ENCODE assay signal across 8 cellular contexts in the genomic region with DNA sequence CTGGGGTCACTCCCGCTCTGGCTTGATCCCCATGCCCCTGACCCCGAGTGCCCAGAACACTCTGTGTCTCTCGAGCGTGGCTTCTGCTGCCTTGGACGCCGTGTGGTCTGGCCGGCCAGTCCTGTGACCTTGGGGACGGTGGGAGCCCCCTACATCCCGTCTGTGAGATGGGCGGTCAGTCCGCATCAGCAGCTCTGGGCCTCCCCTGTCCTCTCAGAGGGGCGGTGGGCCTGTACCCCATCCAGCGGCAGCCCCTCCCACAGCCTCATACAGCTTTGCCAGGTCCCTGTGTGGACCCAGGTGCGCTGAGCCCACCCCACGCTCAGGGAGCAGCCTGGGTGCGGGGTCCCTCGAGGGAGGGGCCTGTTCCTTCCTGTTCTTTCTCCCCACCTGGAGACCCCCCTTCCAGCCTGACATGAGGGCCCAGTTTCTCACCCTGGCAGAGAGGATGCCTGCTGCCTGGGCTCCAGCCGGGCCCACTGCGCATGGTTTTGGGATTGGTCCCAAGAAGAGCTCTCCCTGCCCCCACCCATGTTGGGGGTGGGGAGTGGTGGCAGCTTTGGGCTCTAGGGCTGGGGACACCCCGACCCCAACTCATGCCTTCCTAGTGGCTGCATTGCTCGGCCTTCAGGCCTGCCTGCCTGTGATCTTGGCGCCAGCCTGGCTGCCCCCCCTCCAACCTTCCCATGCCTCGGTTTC. TPM values are rescaled to one million over a fixed set of nuclear protein-coding genes. Genes with fewer than 3 reads are reported as not detected.
DNase-seq lines count a peak whose midpoint lies in the region; ATAC-seq and TF ChIP-seq lines count a peak whose summit lies in the region.

No MANE protein-coding gene starts in this region.

- peaks cover 24% of the 10 kb centered on the region for H3K4me1 Mint-ChIP-seq in activated naive CD4-positive, alpha-beta T cell treated with anti-CD3 and anti-CD28 coated beads, Interleukin-2, amount 50 U/mL, for 24 hours
- H3K4me1 Mint-ChIP-seq in memory B cell: peaks cover 26% of the 10 kb centered on the region

- H3K4me3 ChIP-seq in mammary epithelial cell (replicated peaks in 1 of 3; ENCODE audit: insufficient read depth in 1 of 3, low read depth in 2 of 3, low read length in 3 of 3): peak overlapping the region; percentile 77 to 94 (median 79)
- peak overlapping the region; percentile 71 to 87 for H3K4me3 ChIP-seq in uterus
- H3K4me3 ChIP-seq in mucosa of descending colon: no peak overlapping the region

- H3K4me3 Mint-ChIP-seq in activated naive CD4-positive, alpha-beta T cell treated with anti-CD3 and anti-CD28 coated beads, Interleukin-2, amount 50 U/mL, for 24 hours: peak overlapping the region; percentile 91
- peak overlapping the region; percentile 95 for H3K4me3 Mint-ChIP-seq in memory B cell

- H3K36me3 ChIP-seq in mammary epithelial cell (ENCODE audit: insufficient read depth, low read length) (no peaks in the 10 kb centered on the region), uterus (no peaks in the 10 kb centered on the region), mucosa of descending colon (ENCODE audit: low read depth) (no peaks in the 10 kb centered on the region)

- no peak for TF ChIP-seq POLR2A in uterus (IDR thresholded peaks at IDR 0.05)

- H3K4me1 ChIP-seq in mammary epithelial cell (ENCODE audit: insufficient read depth, low read length): peaks cover 27% of the 10 kb centered on the region
- H3K4me1 ChIP-seq in uterus: peaks cover 7 to 23% of the 10 kb centered on the region in 2 donors
- peaks cover 16% of the 10 kb centered on the region for H3K4me1 ChIP-seq in mucosa of descending colon (ENCODE audit: low read depth)

- dilution Hi-C loops in mammary epithelial cell (cut with HindIII; ENCODE audit: low sequenced_read_pairs): no loop called here

- ATAC-seq in memory B cell (ENCODE audit: low read depth): no peak
- ATAC-seq in HG02571 (IDR thresholded peaks at IDR 0.05; ENCODE audit: unreplicated experiment): no peak
- ATAC-seq in HG02981 (IDR thresholded peaks at IDR 0.05; ENCODE audit: unreplicated experiment): no peak
- no peak for ATAC-seq in mucosa of descending colon

- TF ChIP-seq CTCF in mammary epithelial cell (conservative IDR thresholded peaks at IDR 0.05 in 1 of 2, IDR thresholded peaks at IDR 0.05 in 1 of 2; ENCODE audit: extremely low read depth in 1 of 2, insufficient read depth in 1 of 2, low read depth in 1 of 2, low read length in 2 of 2): no peak
- no peak for TF ChIP-seq CTCF in uterus (IDR thresholded peaks at IDR 0.05)
- TF ChIP-seq CTCF in mucosa of descending colon (IDR thresholded peaks at IDR 0.05): no peak

- peaks cover 63% of the 10 kb centered on the region for H3K79me2 ChIP-seq in mammary epithelial cell (ENCODE audit: insufficient read depth, low read length)

- no peaks in the 10 kb centered on the region for H3K9me3 ChIP-seq in mammary epithelial cell (replicated peaks; ENCODE audit: insufficient read depth, low read length)
- H3K9me3 ChIP-seq in uterus: no peaks in the 10 kb centered on the region
- no peaks in the 10 kb centered on the region for H3K9me3 ChIP-seq in mucosa of descending colon

- peak overlapping the region; percentile 92 for H3K27ac Mint-ChIP-seq in activated naive CD4-positive, alpha-beta T cell treated with anti-CD3 and anti-CD28 coated beads, Interleukin-2, amount 50 U/mL, for 24 hours
- peak overlapping the region; percentile 90 for H3K27ac Mint-ChIP-seq in memory B cell

- WGBS in mammary epithelial cell (ENCODE audit: low coverage, missing lambda C conversion rate): 56% methylated on average over 10 of the region's 23 CpGs

- H3K27ac ChIP-seq in mammary epithelial cell (ENCODE audit: insufficient read depth, low read depth, low read length) (no peak overlapping the region), uterus (peak overlapping the region; percentile 72 to 81)

- no peaks in the 10 kb centered on the region for H3K36me3 Mint-ChIP-seq in activated naive CD4-positive, alpha-beta T cell treated with anti-CD3 and anti-CD28 coated beads, Interleukin-2, amount 50 U/mL, for 24 hours
- peaks cover 2% of the 10 kb centered on the region for H3K36me3 Mint-ChIP-seq in memory B cell

- TSS peak; percentile 18 for BruUV-seq in mammary epithelial cell (replicated peaks; lab: Mats Ljungman, UMichigan)

- H3K4me2 ChIP-seq in mammary epithelial cell (ENCODE audit: insufficient read depth, low read depth, low read length): peak overlapping the region; percentile 97

- intact Hi-C loops in mammary epithelial cell (cut with micrococcal nuclease): no loop called here
- intact Hi-C loops in uterus (cut with DNase I; ENCODE audit: low total_unique reads): no loop called here
- intact Hi-C loops in mucosa of descending colon (cut with DNase I, micrococcal nuclease): no loop called here

- H2AFZ ChIP-seq in mammary epithelial cell (ENCODE audit: low read depth, low read length): no peak overlapping the region

- in situ Hi-C loops in mammary epithelial cell (cut with MboI; ENCODE audit: low sequenced_read_pairs in 2 of 2): no loop called here

- CTCF ChIA-PET in mammary epithelial cell (lab: Charles Lee; ENCODE audit: low non-redundant PET): no interaction called here

- no peak for DNase-seq in activated naive CD4-positive, alpha-beta T cell treated with anti-CD3 and anti-CD28 coated beads, Interleukin-2, amount 50 U/mL, for 16 hours
- no peak for DNase-seq in mammary epithelial cell
- no peak for DNase-seq in memory B cell (ENCODE audit: low spot score in 2 of 2)
- DNase-seq in uterus: no peak
- DNase-seq in mucosa of descending colon: no peak

- no peaks in the 10 kb centered on the region for H3K27me3 ChIP-seq in mammary epithelial cell (ENCODE audit: insufficient read depth, low read length)
- no peaks in the 10 kb centered on the region for H3K27me3 ChIP-seq in uterus

- H3K9ac ChIP-seq in mammary epithelial cell (ENCODE audit: insufficient read depth, low read length): no peak overlapping the region

- H3K9me3 Mint-ChIP-seq in activated naive CD4-positive, alpha-beta T cell treated with anti-CD3 and anti-CD28 coated beads, Interleukin-2, amount 50 U/mL, for 24 hours: no peaks in the 10 kb centered on the region
- no peaks in the 10 kb centered on the region for H3K9me3 Mint-ChIP-seq in memory B cell

- no peaks in the 10 kb centered on the region for H3K27me3 Mint-ChIP-seq in activated naive CD4-positive, alpha-beta T cell treated with anti-CD3 and anti-CD28 coated beads, Interleukin-2, amount 50 U/mL, for 24 hours
- H3K27me3 Mint-ChIP-seq in memory B cell: peaks cover 6% of the 10 kb centered on the region

- H4K20me1 ChIP-seq in mammary epithelial cell (ENCODE audit: insufficient read depth, low read length): no peaks in the 10 kb centered on the region

RNA-seq across cellular contexts. Expression of gene MTA1, which starts 1.5 kb away (rescaled TPM):
- total RNA-seq in mammary epithelial cell (100 to 1,000 TPM in 1 of 2 donors, 10 to 100 TPM in 1; 52.3 to 120 TPM), uterus (100 to 1,000 TPM in 2 of 4 donors, 10 to 100 TPM in 2; 62.9 to 218 (median 108) TPM), mucosa of descending colon (100 to 1,000 TPM in 1 of 3 donors, 10 to 100 TPM in 2; 76.4 to 105 (median 79.7) TPM)
- 50.7 TPM for polyA plus RNA-seq in mammary epithelial cell
- polyA minus RNA-seq in mammary epithelial cell: 54.0 TPM

RNA-seq across cellular contexts. Expression of gene TEX22, which starts 22.8 kb away (rescaled TPM):
- total RNA-seq in mammary epithelial cell (1 to 10 TPM in 1 of 2 donors, under 1 TPM in 1; 0.17 to 2.3 TPM), uterus (1 to 10 TPM in 2 of 4 donors, not detected in 2; 1.1 to 3.8 TPM), mucosa of descending colon (1 to 10 TPM in 1 of 3 donors, under 1 TPM in 2; 0.84 to 2.0 (median 0.95) TPM)
- 0.02 TPM for polyA plus RNA-seq in mammary epithelial cell
- polyA minus RNA-seq in mammary epithelial cell: not detected

RNA-seq across cellular contexts. Expression of gene CRIP2, which starts 53.5 kb away (rescaled TPM):
- 100 to 1,000 TPM in 1 of 2 donors, 10 to 100 TPM in 1; 97.7 to 103 TPM for total RNA-seq in mammary epithelial cell
- polyA plus RNA-seq in mammary epithelial cell: 120 TPM
- polyA minus RNA-seq in mammary epithelial cell: 52.5 TPM
- 100 to 1,000 TPM in 3 of 4 donors, 10 to 100 TPM in 1; 76.1 to 377 (median 163) TPM for total RNA-seq in uterus
- total RNA-seq in mucosa of descending colon: 10 to 100 TPM; 10.0 to 41.6 (median 23.5) TPM
